13 cellular contexts compared by ENCODE assay signal in the genomic region with DNA sequence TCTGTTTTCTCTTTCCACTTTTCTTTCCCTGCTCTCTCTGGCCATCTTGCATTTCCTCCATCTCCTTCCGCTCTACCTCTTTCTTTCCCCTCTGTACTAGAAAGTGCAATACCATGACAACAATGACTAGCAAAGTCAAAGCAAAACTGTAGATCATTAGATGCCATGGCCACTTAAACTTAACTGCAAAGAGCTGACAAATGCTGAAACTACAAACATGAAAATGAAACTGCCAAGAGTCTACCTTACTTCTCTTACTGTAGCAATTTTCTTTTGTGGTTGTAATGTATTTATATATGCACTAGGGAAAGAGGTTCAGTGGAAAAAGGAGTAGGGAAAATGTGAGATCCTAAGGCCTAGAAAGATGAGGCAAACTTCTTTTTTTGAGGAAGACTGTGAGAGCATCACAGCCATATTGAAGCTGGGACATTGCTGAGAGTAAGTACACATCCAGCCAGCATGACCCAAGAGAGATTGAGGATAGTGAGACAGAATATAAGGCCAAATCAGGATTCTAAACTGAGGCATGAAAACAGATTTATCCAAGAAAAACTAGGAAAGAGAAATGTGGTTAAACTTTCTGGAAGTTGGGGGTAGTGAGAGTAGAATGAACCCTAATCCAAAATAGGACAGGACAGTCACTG.
A peak's percentile ranks its signal among the peaks of the same experiment; 100 is the strongest.
DNase-seq lines count a peak whose midpoint lies in the region; ATAC-seq and TF ChIP-seq lines count a peak whose summit lies in the region.
"Had no signal": no experiment of that assay in that cellular context is flagged by ENCODE, and none has a peak within 500 bp of the region (broad histone marks: within the 10 kb centered on the region; RNA-seq: fewer than 3 reads in every experiment).

No MANE protein-coding gene starts in this region.

- H3K4me3 ChIP-seq in MM.1S (ENCODE audit: low read length), result peak overlapping the region; percentile 11; the same call in 1 of the 2 replicates
- H3K4me3 ChIP-seq in A673 (ENCODE audit: low read depth, low read length, poor library complexity, severe bottlenecking), result no peak overlapping the region
- H3K4me3 ChIP-seq: adrenal gland, lower lobe of right lung had no signal

- H3K9ac ChIP-seq in MM.1S (ENCODE audit: low read length), result no peak overlapping the region; the same call in 1 of the 2 replicates

- H3K4me1 ChIP-seq in MM.1S (ENCODE audit: low read length), result peaks cover 13% of the 10 kb centered on the region
- peaks cover 3% of the 10 kb centered on the region for H3K4me1 ChIP-seq in A673 (ENCODE audit: insufficient read depth, low read length, poor library complexity, severe bottlenecking)
- H3K4me1 ChIP-seq: adrenal gland, lower lobe of right lung had no signal

- no peaks in the 10 kb centered on the region for H3K9me2 ChIP-seq in MM.1S (replicated peaks; ENCODE audit: insufficient read depth, low read length)

- H3K79me2 ChIP-seq in MM.1S (ENCODE audit: low read length), result no peaks in the 10 kb centered on the region

- CTCF ChIA-PET in A673 (lab: Charles Lee), result no interaction called here

- H3K9me3 ChIP-seq in MM.1S (replicated peaks; ENCODE audit: insufficient read depth, low read length) (no peaks in the 10 kb centered on the region), A673 (ENCODE audit: low read depth, low read length, poor library complexity, severe bottlenecking) (no peaks in the 10 kb centered on the region)
- H3K9me3 ChIP-seq: adrenal gland, lower lobe of right lung had no signal

- intact Hi-C loops in Right ventricle myocardium superior (cut with DNase I) (no loop called here), A673 (cut with micrococcal nuclease; ENCODE audit: unreplicated experiment) (no loop called here)

- POLR2A ChIA-PET in A673 (lab: Charles Lee; ENCODE audit: low non-redundant PET), result no interaction called here

- H3K27ac ChIP-seq in MM.1S (ENCODE audit: low read length), result peak overlapping the region; percentile 64; the same call in 1 of the 2 replicates
- H3K27ac ChIP-seq in A673 (ENCODE audit: low read depth, low read length, poor library complexity, severe bottlenecking), result no peak overlapping the region
- H3K27ac ChIP-seq: adrenal gland, lower lobe of right lung had no signal

- no peaks in the 10 kb centered on the region for H4K20me1 ChIP-seq in MM.1S (ENCODE audit: insufficient read depth, low read length)

- ATAC-seq in GM18868 (IDR thresholded peaks at IDR 0.05; ENCODE audit: unreplicated experiment) (peak; percentile 99), GM21447 (IDR thresholded peaks at IDR 0.05; ENCODE audit: unreplicated experiment) (peak; percentile 99), HG03039 (IDR thresholded peaks at IDR 0.05; ENCODE audit: unreplicated experiment) (peak; percentile 100), Right ventricle myocardium superior (ENCODE audit: poor library complexity) (no peak)
- ATAC-seq: activated CD8-positive, alpha-beta memory T cell treated with anti-CD3 and anti-CD28 coated beads, Interleukin-2, amount 10 ng/mL, durations not matched to agents 7 days and 5 days; lower lobe of right lung had no signal

- peak overlapping the region; percentile 25; the same call in 1 of the 2 replicates for H2AFZ ChIP-seq in MM.1S (ENCODE audit: low read length)

- DNase-seq in MM.1S, result peak; percentile 67
- no peak for DNase-seq in Right ventricle myocardium superior
- no peak for DNase-seq in DMS153 (lab: John Stamatoyannopoulos, UW)
- no peak for DNase-seq in ureter (ENCODE audit: low spot score)
- DNase-seq in A673 (ENCODE audit: low spot score), result no peak
- DNase-seq: activated CD8-positive, alpha-beta memory T cell treated with anti-CD3 and anti-CD28 coated beads, Interleukin-2, amount 10 ng/mL, durations not matched to agents 7 days and 5 days; adrenal gland; effector CD4-positive, alpha-beta T cell; Karpas-422; lower lobe of right lung had no signal

- H3K4me2 ChIP-seq in MM.1S (ENCODE audit: low read depth, low read length), result peak overlapping the region; percentile 15

- BruUV-seq in A673 (replicated peaks; lab: Mats Ljungman, UMichigan), result no TSS peak

- H3K27me3 ChIP-seq in MM.1S (replicated peaks; ENCODE audit: insufficient read depth, low read length) (no peaks in the 10 kb centered on the region), A673 (replicated peaks; ENCODE audit: insufficient read depth, low read depth, low read length, poor library complexity) (peaks cover 19% of the 10 kb centered on the region)
- H3K27me3 ChIP-seq: adrenal gland had no signal

- H3K36me3 ChIP-seq in MM.1S (replicated peaks; ENCODE audit: insufficient read depth, low read length) (no peaks in the 10 kb centered on the region), A673 (ENCODE audit: insufficient read depth, low read length, poor library complexity, severe bottlenecking) (no peaks in the 10 kb centered on the region)
- H3K36me3 ChIP-seq: adrenal gland, lower lobe of right lung had no signal

- no peak for TF ChIP-seq CTCF in MM.1S (IDR thresholded peaks at IDR 0.05; ENCODE audit: low read length)
- TF ChIP-seq CTCF in A673 (conservative IDR thresholded peaks at IDR 0.05; ENCODE audit: low read depth, low read length), result no peak

- no peaks in the 10 kb centered on the region; the same call in 1 of the 2 replicates for H3F3A ChIP-seq in MM.1S (ENCODE audit: insufficient read depth, low read length)
